Comparison of ENCODE assay signal across 16 cellular contexts in the genomic region with DNA sequence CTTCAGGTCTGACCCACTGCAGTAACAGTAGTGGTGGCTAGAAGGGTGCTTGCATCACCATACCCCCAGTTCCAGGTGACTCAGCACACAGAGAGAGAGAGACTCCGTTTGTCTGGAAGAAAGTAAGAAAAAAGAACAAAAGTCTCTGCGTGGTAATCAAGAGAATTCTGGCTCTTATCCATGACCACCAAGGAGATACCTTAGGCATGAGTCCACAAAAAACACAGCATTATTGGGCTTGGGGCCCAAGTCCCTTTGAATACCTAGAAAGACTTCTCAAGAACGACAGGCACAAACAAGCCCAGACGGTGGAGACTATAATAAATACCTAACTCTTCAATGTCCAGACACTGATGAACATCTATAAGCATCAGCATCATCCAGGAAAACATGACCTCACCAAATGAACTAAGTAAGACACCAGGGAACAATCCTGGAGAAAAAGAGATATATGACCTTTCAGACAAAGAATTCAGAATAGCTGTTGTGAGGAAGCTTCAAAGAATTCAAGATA. TPM values are rescaled to one million over a fixed set of nuclear protein-coding genes. Genes with fewer than 3 reads are reported as not detected.
DNase-seq lines count a peak whose midpoint lies in the region; ATAC-seq, FAIRE-seq and TF ChIP-seq lines count a peak whose summit lies in the region.
"Had no signal": no experiment of that assay in that cellular context is flagged by ENCODE, and none has a peak within 500 bp of the region (broad histone marks: within the 10 kb centered on the region; RNA-seq: fewer than 3 reads in every experiment).

No MANE protein-coding gene starts in this region.

- H3K4me1 ChIP-seq in keratinocyte (ENCODE audit: control insufficient read depth, extremely low read depth, insufficient read depth, low read length) (peaks cover 20% of the 10 kb centered on the region), small intestine (ENCODE audit: control insufficient read depth in 2 of 2, insufficient read depth in 1 of 2, low read depth in 1 of 2, low read length in 1 of 2) (no peaks in the 10 kb centered on the region)

- dilution Hi-C loops in keratinocyte (cut with MboI; ENCODE audit: extremely low pct_ligation_motif_present, low sequenced_read_pairs), result no loop called here

- peak overlapping the region; percentile 34 for H3K4me2 ChIP-seq in keratinocyte (ENCODE audit: control insufficient read depth, extremely low read depth, insufficient read depth, low read depth, low read length)

- no peaks in the 10 kb centered on the region for H3K36me3 ChIP-seq in keratinocyte (ENCODE audit: control insufficient read depth in 2 of 2, extremely low read depth in 1 of 2, insufficient read depth in 2 of 2, low read length in 2 of 2)
- no peaks in the 10 kb centered on the region for H3K36me3 ChIP-seq in small intestine (ENCODE audit: control insufficient read depth in 2 of 2, insufficient read depth in 2 of 2, low read length in 2 of 2)

- no peaks in the 10 kb centered on the region for H3K79me2 ChIP-seq in keratinocyte (ENCODE audit: control insufficient read depth, insufficient read depth, low read length)

- H3K9me1 ChIP-seq in keratinocyte (ENCODE audit: control insufficient read depth, extremely low read depth, insufficient read depth, low read length), result no peaks in the 10 kb centered on the region

- WGBS in small intestine, 3 donors, result 85 to 91% (median 86%) methylated on average over 4 of the region's 4 CpGs

- ATAC-seq in GM19395 (IDR thresholded peaks at IDR 0.05; ENCODE audit: unreplicated experiment) (no peak), HG03469 (IDR thresholded peaks at IDR 0.05; ENCODE audit: unreplicated experiment) (no peak)

- TF ChIP-seq CTCF in AG09309 (IDR thresholded peaks at IDR 0.05; ENCODE audit: control insufficient read depth, insufficient read depth, low read depth, low read length, missing control alignments) (no peak), astrocyte of the cerebellum (IDR thresholded peaks at IDR 0.05; ENCODE audit: low read depth, low read length, missing control alignments) (no peak), keratinocyte (optimal IDR thresholded peaks at IDR 0.05 in 1 of 3, IDR thresholded peaks at IDR 0.05 in 1 of 3, conservative IDR thresholded peaks at IDR 0.05 in 1 of 3; ENCODE audit: extremely low read depth in 1 of 3, insufficient read depth in 2 of 3, low read length in 3 of 3) (no peak)

- no peaks in the 10 kb centered on the region for H3K27me3 ChIP-seq in keratinocyte (ENCODE audit: control insufficient read depth, extremely low read depth, insufficient read depth, low read length)
- H3K27me3 ChIP-seq in small intestine (ENCODE audit: control insufficient read depth in 2 of 2, insufficient read depth in 2 of 2, low read length in 2 of 2), result no peaks in the 10 kb centered on the region

- FAIRE-seq in keratinocyte (lab: Jason Lieb, UNC) (peak; percentile 99), small intestine (lab: Jason Lieb, UNC) (no peak)
- FAIRE-seq: TTC549 had no signal

- no peaks in the 10 kb centered on the region for H4K20me1 ChIP-seq in keratinocyte (ENCODE audit: control insufficient read depth, extremely low read depth, insufficient read depth, low read length)

- H3K27ac ChIP-seq in keratinocyte (ENCODE audit: control insufficient read depth, insufficient read depth, low read length) (peak overlapping the region; percentile 75), small intestine (ENCODE audit: low read depth in 1 of 2, low read length in 1 of 2) (no peak overlapping the region)
- H3K27ac ChIP-seq: C4-2B had no signal

- in situ Hi-C loops in astrocyte of the cerebellum (cut with HindIII; ENCODE audit: low sequenced_read_pairs), result no loop called here

- H3K9me3 ChIP-seq in keratinocyte (ENCODE audit: control insufficient read depth, low read depth, low read length) (no peaks in the 10 kb centered on the region), small intestine (ENCODE audit: control insufficient read depth, low read depth) (no peaks in the 10 kb centered on the region)

- no peak overlapping the region for H3K9ac ChIP-seq in keratinocyte (ENCODE audit: control insufficient read depth, extremely low read depth, insufficient read depth, low read length)

- DNase-seq in AG09309 (ENCODE audit: low read depth), result peak; percentile 47
- peak; percentile 27 for DNase-seq in HPDE6-E6E7 (ENCODE audit: extremely low spot score)
- DNase-seq in astrocyte of the cerebellum (ENCODE audit: low read depth), result peak; percentile 85
- DNase-seq in keratinocyte (ENCODE audit: low read depth, low spot score), result peak; percentile 99
- DNase-seq in small intestine, result no peak
- no peak for DNase-seq in cerebellar nuclear complex (lab: John Stamatoyannopoulos, UW)
- DNase-seq: GDM1; hippocampal formation; midbrain; NCI-H510A; stimulated activated CD4-positive, alpha-beta T cell treated with anti-CD3 and anti-CD28 coated beads, Interleukin-2, amount 100 ng/mL, for 48 hours; stimulated activated naive CD4-positive, alpha-beta T cell treated with Interleukin-2 at 50 U/mL for 16 hours had no signal

- no peak overlapping the region for H2AFZ ChIP-seq in keratinocyte (ENCODE audit: control insufficient read depth, low read length)

- no peak overlapping the region for H3K4me3 ChIP-seq in AG09309 (ENCODE audit: control insufficient read depth, low read depth, low read length)
- no peak overlapping the region for H3K4me3 ChIP-seq in astrocyte of the cerebellum (ENCODE audit: low read depth, low read length)
- H3K4me3 ChIP-seq in keratinocyte (ENCODE audit: control insufficient read depth in 2 of 3, extremely low read depth in 1 of 3, insufficient read depth in 2 of 3, low read depth in 1 of 3, low read length in 3 of 3), result no peak overlapping the region
- H3K4me3 ChIP-seq in small intestine (ENCODE audit: low read depth in 1 of 2, low read length in 2 of 2), result no peak overlapping the region

RNA-seq across cellular contexts. Expression of gene BAZ2B, which starts 21.7 kb away (rescaled TPM):
- 25.1 to 31.3 TPM (median 27.0 TPM) in 3 replicates for polyA plus RNA-seq in keratinocyte
- 107 TPM for polyA plus RNA-seq in keratinocyte (2011; ENCODE audit: low read depth)
- 11.0 and 17.6 TPM in 2 replicates for polyA plus RNA-seq in keratinocyte (2011; cell fraction: cytosol; rRNA removed)
- polyA plus RNA-seq in keratinocyte (2011; cell fraction: nucleus; rRNA removed), result 51.9 and 64.4 TPM in 2 replicates
- 23.6 and 33.9 TPM in 2 replicates for polyA plus RNA-seq in keratinocyte (2012; ENCODE audit: low replicate concordance)
- 33.1 to 121 TPM (median 114 TPM) in 3 replicates for polyA minus RNA-seq in keratinocyte
- 16.5 TPM for polyA minus RNA-seq in keratinocyte (2011; cell fraction: cytosol; rRNA and poly(A)+ RNA removed)
- polyA minus RNA-seq in keratinocyte (2011; cell fraction: nucleus; rRNA and poly(A)+ RNA removed), result 70.9 and 159 TPM in 2 replicates
- 10 to 100 TPM; 12.2 to 16.3 (median 15.7) TPM for polyA plus RNA-seq in small intestine

Comparison
In these comparisons a context has a peak if more than half of its experiments do, and no peak if none do; other contexts are left out.
1. DNase-seq: peak in AG09309 (single experiment), HPDE6-E6E7 (single experiment), astrocyte of the cerebellum (single experiment) and keratinocyte (single experiment); none in small intestine (single experiment) and cerebellar nuclear complex (0 of 2).